Comparison of ENCODE assay signal across 11 cellular contexts in genomic region chr9:123678038-123678877, GRCh38.
DNase-seq lines count a peak whose midpoint lies in the region; ATAC-seq and TF ChIP-seq lines count a peak whose summit lies in the region.
"Had no signal": no experiment of that assay in that cellular context is flagged by ENCODE, and none has a peak within 500 bp of the region (broad histone marks: within the 10 kb centered on the region; RNA-seq: fewer than 3 reads in every experiment).

No MANE protein-coding gene starts in this region.

- no peaks in the 10 kb centered on the region for H3K27me3 ChIP-seq in KMS-11 (ENCODE audit: insufficient read depth, low read depth)
- H3K27me3 ChIP-seq in prostate gland (replicated peaks; ENCODE audit: insufficient read depth) = no peaks in the 10 kb centered on the region
- H3K27me3 ChIP-seq: gastroesophageal sphincter had no signal

- H3K9ac ChIP-seq in KMS-11 = peak overlapping the region; percentile 39; the same call in 1 of the 2 replicates

- H3K4me2 ChIP-seq in KMS-11 = peak overlapping the region; percentile 88

- no peak for ATAC-seq in GM19351 (IDR thresholded peaks at IDR 0.05; ENCODE audit: unreplicated experiment)
- ATAC-seq: gastroesophageal sphincter; stimulated activated naive CD8-positive, alpha-beta T cell treated with anti-CD3 and anti-CD28 coated beads, Interleukin-15, Interleukin-2, amounts not matched to agents 100 U/mL and 50 U/mL, for 24 hours; T-helper 17 cell had no signal

- WGBS in prostate gland = 41% methylated on average over 15 of the region's 15 CpGs

- H4K20me1 ChIP-seq in KMS-11 (ENCODE audit: insufficient read depth) = no peaks in the 10 kb centered on the region

- H3K27ac ChIP-seq in 22Rv1 = peak overlapping the region; percentile 40; the same call in 1 of the 2 replicates
- H3K27ac ChIP-seq in KMS-11 = peak overlapping the region; percentile 78
- H3K27ac ChIP-seq in prostate gland = no peak overlapping the region
- H3K27ac ChIP-seq: gastroesophageal sphincter had no signal

- no peaks in the 10 kb centered on the region for H3K79me2 ChIP-seq in KMS-11 (ENCODE audit: insufficient read depth, low read depth)

- TF ChIP-seq CTCF in 22Rv1 (IDR thresholded peaks at IDR 0.05) (no peak), KMS-11 (conservative IDR thresholded peaks at IDR 0.05; ENCODE audit: low read depth, low read length) (no peak), prostate gland (IDR thresholded peaks at IDR 0.05) (no peak)

- H3K4me1 ChIP-seq in KMS-11 (ENCODE audit: low read depth, poor library complexity, severe bottlenecking) (peaks cover 51% of the 10 kb centered on the region), prostate gland (replicated peaks) (peaks cover 5% of the 10 kb centered on the region)

- TF ChIP-seq POLR2A in prostate gland (IDR thresholded peaks at IDR 0.05) = no peak

- H3K36me3 ChIP-seq in KMS-11 (ENCODE audit: insufficient read depth) = no peaks in the 10 kb centered on the region
- no peaks in the 10 kb centered on the region for H3K36me3 ChIP-seq in prostate gland

- H3K4me3 ChIP-seq in KMS-11 (IDR thresholded peaks at IDR 0.05; ENCODE audit: insufficient read depth, low read depth, low read length) (no peak overlapping the region), prostate gland (no peak overlapping the region)
- H3K4me3 ChIP-seq: gastroesophageal sphincter had no signal

- H2AFZ ChIP-seq in KMS-11 (ENCODE audit: low read depth) = no peak overlapping the region

- intact Hi-C loops in prostate gland (cut with DNase I) = no loop called here

- H3K9me3 ChIP-seq in prostate gland = no peaks in the 10 kb centered on the region

- DNase-seq in NCI-H774 (lab: John Stamatoyannopoulos, UW) (peak; percentile 81), foreskin melanocyte (peak; percentile 30), prostate gland (ENCODE audit: low spot score) (no peak), activated gamma-delta T cell treated with Interleukin-2 at 50 U/mL for 16 hours (no peak), T1000 (lab: John Stamatoyannopoulos, UW) (no peak)
- DNase-seq: stimulated activated naive CD8-positive, alpha-beta T cell treated with anti-CD3 and anti-CD28 coated beads, Interleukin-15, Interleukin-2, amounts not matched to agents 100 U/mL and 50 U/mL, for 24 hours; T-helper 17 cell had no signal

Comparison
In these comparisons a context has a peak if more than half of its experiments do, and no peak if none do; other contexts are left out.
1. H3K27ac ChIP-seq: peak in 22Rv1 (single experiment) and KMS-11 (single experiment); none in prostate gland (0 of 2).
2. DNase-seq: peak in NCI-H774 (single experiment) and foreskin melanocyte (single experiment); none in prostate gland (single experiment), activated gamma-delta T cell treated with Interleukin-2 at 50 U/mL for 16 hours (single experiment) and T1000 (single experiment).